In the genomic region with DNA sequence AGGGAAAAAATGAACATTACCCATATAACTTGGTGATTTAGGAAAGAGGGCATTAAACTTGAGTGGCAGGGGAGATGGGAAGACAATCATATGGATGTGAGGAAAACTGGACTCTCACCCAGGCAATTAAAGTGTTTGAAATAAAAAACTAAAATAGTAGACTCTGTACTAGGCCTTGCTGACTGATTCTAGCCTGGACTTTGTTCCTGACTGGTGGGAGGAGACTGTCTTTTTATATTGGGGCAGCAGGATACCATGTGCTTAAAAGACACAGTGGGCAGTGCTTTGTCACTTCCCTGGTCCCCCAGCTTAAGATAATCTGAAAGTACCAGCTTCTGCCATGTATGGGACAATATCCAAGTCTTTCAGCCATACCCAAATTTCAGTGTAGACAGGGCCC, we compare ENCODE assay signal across 17 cellular contexts.
A peak's percentile ranks its signal among the peaks of the same experiment; 100 is the strongest.
DNase-seq lines count a peak whose midpoint lies in the region; ATAC-seq and TF ChIP-seq lines count a peak whose summit lies in the region.
"Had no signal": no experiment of that assay in that cellular context is flagged by ENCODE, and none has a peak within 500 bp of the region (broad histone marks: within the 10 kb centered on the region; RNA-seq: fewer than 3 reads in every experiment).

No MANE protein-coding gene starts in this region.

- H3K4me2 ChIP-seq in hepatocyte: no peak overlapping the region
- H3K4me2 ChIP-seq: GM23338 had no signal

- no peaks in the 10 kb centered on the region for H4K20me1 ChIP-seq in hepatocyte (ENCODE audit: insufficient read depth, poor library complexity, severe bottlenecking)

- DNase-seq in hepatocyte (ENCODE audit: low spot score) (no peak), left lobe of liver (ENCODE audit: low spot score) (no peak), right lobe of liver (no peak), transverse colon (peak; percentile 21), WERI-Rb-1 (no peak), coronary artery (ENCODE audit: low spot score) (no peak)
- DNase-seq: C1 segment of cervical spinal cord; Calu3; CD4-positive, alpha-beta memory T cell; COR-L47; DMS53; DMS79 treated with DMSO at 0.1 percent for 48 hours; GF-D8; H9 had no signal

- H3K9me3 ChIP-seq in hepatocyte (ENCODE audit: low read depth) (no peaks in the 10 kb centered on the region), right lobe of liver (no peaks in the 10 kb centered on the region), transverse colon (no peaks in the 10 kb centered on the region), WERI-Rb-1 (ENCODE audit: severe bottlenecking) (no peaks in the 10 kb centered on the region)

- TF ChIP-seq CTCF in hepatocyte (IDR thresholded peaks at IDR 0.05; ENCODE audit: poor library complexity) (no peak), right lobe of liver (IDR thresholded peaks at IDR 0.05) (no peak), transverse colon (IDR thresholded peaks at IDR 0.05) (no peak), WERI-Rb-1 (IDR thresholded peaks at IDR 0.05; ENCODE audit: low read depth, low read length) (no peak), coronary artery (IDR thresholded peaks at IDR 0.05) (no peak)

- intact Hi-C loops in right lobe of liver (cut with DNase I): no loop called here
- intact Hi-C loops in transverse colon (cut with DNase I; ENCODE audit: low total_unique reads): no loop called here

- H3K27me3 ChIP-seq in hepatocyte: no peaks in the 10 kb centered on the region
- H3K27me3 ChIP-seq in right lobe of liver: no peaks in the 10 kb centered on the region
- no peaks in the 10 kb centered on the region for H3K27me3 ChIP-seq in transverse colon
- no peaks in the 10 kb centered on the region for H3K27me3 ChIP-seq in WERI-Rb-1 (ENCODE audit: insufficient read depth, low read depth, severe bottlenecking)

- no peaks in the 10 kb centered on the region for H3K79me2 ChIP-seq in hepatocyte

- H3K4me1 ChIP-seq in hepatocyte (ENCODE audit: insufficient read depth) (no peaks in the 10 kb centered on the region), right lobe of liver (peaks cover 0 to 9% (median 0%) of the 10 kb centered on the region in 4 donors), transverse colon (peaks cover 0 to 9% (median 2%) of the 10 kb centered on the region in 4 donors)

- no peak overlapping the region for H2AFZ ChIP-seq in hepatocyte
- H2AFZ ChIP-seq: GM23338 had no signal

- H3K36me3 ChIP-seq in hepatocyte (replicated peaks; ENCODE audit: insufficient read depth, low read depth) (no peaks in the 10 kb centered on the region), right lobe of liver (no peaks in the 10 kb centered on the region), transverse colon (no peaks in the 10 kb centered on the region), WERI-Rb-1 (no peaks in the 10 kb centered on the region; the same call in none of the 2 replicates)

- no peak for TF ChIP-seq EP300 in transverse colon (IDR thresholded peaks at IDR 0.05; ENCODE audit: low read depth)

- no peak overlapping the region for H3K4me3 ChIP-seq in hepatocyte
- H3K4me3 ChIP-seq in right lobe of liver: no peak overlapping the region
- H3K4me3 ChIP-seq in transverse colon: no peak overlapping the region
- H3K4me3 ChIP-seq in WERI-Rb-1 (ENCODE audit: low read depth, low read length): no peak overlapping the region
- no peak overlapping the region for H3K4me3 ChIP-seq in coronary artery
- H3K4me3 ChIP-seq: GM23338 had no signal

- no peaks in the 10 kb centered on the region for H3K9me2 ChIP-seq in hepatocyte (replicated peaks; ENCODE audit: insufficient read depth)

- in situ Hi-C loops in transverse colon (cut with MboI; ENCODE audit: low pct_ligation_motif_present in 1 of 4, low pct_unique_long_range_greater_than_20kb in 1 of 4, low sequenced_read_pairs in 3 of 4): no loop called here

- ATAC-seq in left lobe of liver (peak; percentile 88), right lobe of liver (peak; percentile 65 to 85 (median 83)), HG03175 (IDR thresholded peaks at IDR 0.05; ENCODE audit: unreplicated experiment) (no peak)
- ATAC-seq: GM23338, HCT116 had no signal

- peak overlapping the region; percentile 57 for H3K27ac ChIP-seq in hepatocyte
- no peak overlapping the region for H3K27ac ChIP-seq in right lobe of liver
- peak overlapping the region in 1 of 4 donors; percentile 25 for H3K27ac ChIP-seq in transverse colon
- H3K27ac ChIP-seq in WERI-Rb-1: no peak overlapping the region
- H3K27ac ChIP-seq in coronary artery: no peak overlapping the region

- no peak for TF ChIP-seq POLR2A in right lobe of liver (IDR thresholded peaks at IDR 0.05)
- TF ChIP-seq POLR2A in transverse colon (IDR thresholded peaks at IDR 0.05): no peak
